33 cellular contexts compared by ENCODE assay signal in genomic region chrX:125742811-125743210, GRCh38.
"Had no signal": no experiment of that assay in that cellular context is flagged by ENCODE, and none has a peak within 500 bp of the region (broad histone marks: within the 10 kb centered on the region; RNA-seq: fewer than 3 reads in every experiment).

No MANE protein-coding gene starts in this region.

- FAIRE-seq: TTC549 had no signal

- H3K79me2 ChIP-seq: hepatocyte had no signal

- H3K4me2 ChIP-seq: hepatocyte had no signal

- H3K4me1 Mint-ChIP-seq: activated B cell treated with CpG ODN at 0.5 μM for 24 hours; activated naive CD8-positive, alpha-beta T cell treated with anti-CD3 and anti-CD28 coated beads, Interleukin-2, amount 10 ng/mL, durations not matched to agents 7 days and 5 days; activated T-helper 17 cell treated with anti-CD3 and anti-CD28 coated beads, Interleukin-2, amount 50 U/mL, for 72 hours; brain had no signal

- H3K9me3 Mint-ChIP-seq: activated B cell treated with CpG ODN at 0.5 μM for 24 hours; activated CD8-positive, alpha-beta T cell treated with anti-CD3 and anti-CD28 coated beads for 36 hours; activated naive CD4-positive, alpha-beta T cell treated with anti-CD3 and anti-CD28 coated beads for 36 hours; activated naive CD4-positive, alpha-beta T cell treated with anti-CD3 and anti-CD28 coated beads, Interleukin-2, amount 50 U/mL, for 72 hours; activated naive CD8-positive, alpha-beta T cell treated with anti-CD3 and anti-CD28 coated beads, Interleukin-2, amount 10 ng/mL, durations not matched to agents 7 days and 5 days; activated T-cell treated with anti-CD3 and anti-CD28 coated beads, Interleukin-2, amount 50 U/mL, for 4 hours; activated T-helper 17 cell treated with anti-CD3 and anti-CD28 coated beads, Interleukin-2, amount 50 U/mL, for 72 hours; brain; dendritic cell treated with granulocyte-macrophage colony-stimulating factor and Interleukin-4, amounts not matched to agents 40 ng/mL and 50 ng/mL, for 4 days had no signal

- H3K4me1 ChIP-seq: ascending aorta, breast epithelium, colonic mucosa, esophagus muscularis mucosa, foreskin keratinocyte, gastroesophageal sphincter, heart right ventricle had no signal

- H3K4me3 ChIP-seq: ascending aorta, breast epithelium, cardiac muscle cell, colonic mucosa, dorsolateral prefrontal cortex, esophagus muscularis mucosa, gastroesophageal sphincter, heart right ventricle, hepatocyte had no signal

- H2AFZ ChIP-seq: hepatocyte had no signal

- ATAC-seq: activated CD4-positive, CD25-positive, alpha-beta regulatory T cell treated with anti-CD3 and anti-CD28 coated beads, Interleukin-2, amount 50 U/mL, for 24 hours; activated CD8-positive, alpha-beta T cell treated with anti-CD3 and anti-CD28 coated beads for 36 hours; activated naive CD4-positive, alpha-beta T cell treated with anti-CD3 and anti-CD28 coated beads, Interleukin-2, amount 50 U/mL, for 72 hours; activated T-cell treated with anti-CD3 and anti-CD28 coated beads, Interleukin-2, amount 50 U/mL, for 4 hours; activated T-helper 17 cell treated with anti-CD3 and anti-CD28 coated beads, Interleukin-2, amount 50 U/mL, for 72 hours; foreskin keratinocyte; gastroesophageal sphincter; heart right ventricle had no signal

- H3K9me3 ChIP-seq: ascending aorta, breast epithelium, colonic mucosa, esophagus muscularis mucosa, gastroesophageal sphincter, heart right ventricle had no signal

- DNase-seq: activated B cell treated with CpG ODN at 0.5 μM for 24 hours; activated CD4-positive, alpha-beta T cell treated with anti-CD3 and anti-CD28 coated beads for 48 hours; activated CD4-positive, alpha-beta T cell treated with anti-CD3 and anti-CD28 coated beads, Interleukin-2, amount 50 U/mL, for 1 hour; activated CD4-positive, alpha-beta T cell treated with anti-CD3 and anti-CD28 coated beads, Interleukin-2, amount 50 U/mL, for 48 hours; activated CD8-positive, alpha-beta memory T cell treated with anti-CD3 and anti-CD28 coated beads for 24 hours; activated CD8-positive, alpha-beta T cell treated with anti-CD3 and anti-CD28 coated beads for 36 hours; activated effector memory CD4-positive, alpha-beta T cell treated with Interleukin-2 at 50 U/mL for 16 hours; activated gamma-delta T cell treated with Interleukin-2 at 50 U/mL for 16 hours; activated naive CD4-positive, alpha-beta T cell treated with anti-CD3 and anti-CD28 coated beads for 36 hours; activated naive CD8-positive, alpha-beta T cell treated with anti-CD3 and anti-CD28 coated beads, Interleukin-2, amount 10 ng/mL, durations not matched to agents 7 days and 5 days; activated T-cell treated with anti-CD3 and anti-CD28 coated beads, Interleukin-2, amount 50 U/mL, for 4 hours; central memory CD4-positive, alpha-beta T cell; cerebellar nuclear complex; colonic mucosa; dorsolateral prefrontal cortex; effector memory CD4-positive, alpha-beta T cell; erythroblast; foreskin keratinocyte; heart right ventricle; T-helper 2 cell; WERI-Rb-1 had no signal

- H3K27me3 ChIP-seq: ascending aorta, breast epithelium, cardiac muscle cell, colonic mucosa, esophagus muscularis mucosa, foreskin keratinocyte, gastroesophageal sphincter, heart right ventricle, hepatocyte had no signal

- H3K27ac Mint-ChIP-seq: activated B cell treated with CpG ODN at 0.5 μM for 24 hours; activated CD8-positive, alpha-beta T cell treated with anti-CD3 and anti-CD28 coated beads for 36 hours; activated naive CD4-positive, alpha-beta T cell treated with anti-CD3 and anti-CD28 coated beads for 36 hours; activated naive CD4-positive, alpha-beta T cell treated with anti-CD3 and anti-CD28 coated beads, Interleukin-2, amount 50 U/mL, for 72 hours; activated naive CD8-positive, alpha-beta T cell treated with anti-CD3 and anti-CD28 coated beads, Interleukin-2, amount 10 ng/mL, durations not matched to agents 7 days and 5 days; activated T-helper 17 cell treated with anti-CD3 and anti-CD28 coated beads, Interleukin-2, amount 50 U/mL, for 72 hours; brain; dendritic cell treated with granulocyte-macrophage colony-stimulating factor and Interleukin-4, amounts not matched to agents 40 ng/mL and 50 ng/mL, for 4 days had no signal

- H3K36me3 ChIP-seq: ascending aorta, breast epithelium, cardiac muscle cell, colonic mucosa, esophagus muscularis mucosa, gastroesophageal sphincter, heart right ventricle, WERI-Rb-1 had no signal

- H3K27me3 Mint-ChIP-seq: activated B cell treated with CpG ODN at 0.5 μM for 24 hours; activated CD8-positive, alpha-beta T cell treated with anti-CD3 and anti-CD28 coated beads for 36 hours; activated naive CD8-positive, alpha-beta T cell treated with anti-CD3 and anti-CD28 coated beads, Interleukin-2, amount 10 ng/mL, durations not matched to agents 7 days and 5 days; activated T-helper 17 cell treated with anti-CD3 and anti-CD28 coated beads, Interleukin-2, amount 50 U/mL, for 72 hours; brain; dendritic cell treated with granulocyte-macrophage colony-stimulating factor and Interleukin-4, amounts not matched to agents 40 ng/mL and 50 ng/mL, for 4 days had no signal

- H3K4me3 Mint-ChIP-seq: activated B cell treated with CpG ODN at 0.5 μM for 24 hours; activated CD8-positive, alpha-beta T cell treated with anti-CD3 and anti-CD28 coated beads for 36 hours; activated naive CD4-positive, alpha-beta T cell treated with anti-CD3 and anti-CD28 coated beads for 36 hours; activated naive CD8-positive, alpha-beta T cell treated with anti-CD3 and anti-CD28 coated beads, Interleukin-2, amount 10 ng/mL, durations not matched to agents 7 days and 5 days; activated T-cell treated with anti-CD3 and anti-CD28 coated beads, Interleukin-2, amount 50 U/mL, for 4 hours; activated T-helper 17 cell treated with anti-CD3 and anti-CD28 coated beads, Interleukin-2, amount 50 U/mL, for 72 hours; brain; dendritic cell treated with granulocyte-macrophage colony-stimulating factor and Interleukin-4, amounts not matched to agents 40 ng/mL and 50 ng/mL, for 4 days had no signal

- H3K27ac ChIP-seq: ascending aorta, breast epithelium, cardiac muscle cell, colonic mucosa, dorsolateral prefrontal cortex, esophagus muscularis mucosa, foreskin keratinocyte, gastroesophageal sphincter, heart right ventricle, hepatocyte, WERI-Rb-1 had no signal

- H3K36me3 Mint-ChIP-seq: activated naive CD4-positive, alpha-beta T cell treated with anti-CD3 and anti-CD28 coated beads, Interleukin-2, amount 50 U/mL, for 72 hours; activated naive CD8-positive, alpha-beta T cell treated with anti-CD3 and anti-CD28 coated beads, Interleukin-2, amount 10 ng/mL, durations not matched to agents 7 days and 5 days; brain had no signal
